ENCODE assay signal across 24 cellular contexts in the genomic region with DNA sequence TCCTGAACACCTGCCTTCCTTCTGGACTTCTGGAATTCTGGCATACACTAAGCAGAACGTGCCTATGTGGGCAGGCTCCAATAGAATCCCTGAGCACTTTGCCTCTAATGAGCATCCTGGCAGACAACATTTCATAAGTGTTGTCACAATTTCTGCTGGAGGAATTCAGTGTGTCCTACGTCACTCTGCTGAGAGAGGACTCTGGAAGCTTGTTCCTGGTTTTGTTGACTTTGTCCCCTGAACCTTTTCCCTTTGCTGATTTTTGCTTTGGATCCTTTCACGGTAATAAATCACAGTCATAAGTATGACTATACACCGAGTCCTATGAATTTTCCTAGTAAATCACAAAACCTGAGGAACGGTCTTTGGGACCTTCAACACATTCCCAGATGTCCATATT.
"Had no signal": no experiment of that assay in that cellular context is flagged by ENCODE, and none has a peak within 500 bp of the region (broad histone marks: within the 10 kb centered on the region; RNA-seq: fewer than 3 reads in every experiment).

No MANE protein-coding gene starts in this region.

- H3K27ac ChIP-seq: epithelial cell of prostate, esophagus squamous epithelium, gastroesophageal sphincter, heart left ventricle, hepatocyte, left lung, lower lobe of right lung had no signal

- H3K4me2 ChIP-seq: hepatocyte had no signal

- H3K36me3 ChIP-seq: heart left ventricle, left lung had no signal

- ATAC-seq: effector memory CD8-positive, alpha-beta T cell; esophagus mucosa; gastroesophageal sphincter; heart left ventricle; left lung; left ventricle myocardium superior; lower lobe of right lung; naive thymus-derived CD4-positive, alpha-beta T cell had no signal

- FAIRE-seq: endometrium, kidney had no signal

- H2AFZ ChIP-seq: hepatocyte had no signal

- H3K79me2 ChIP-seq: hepatocyte had no signal

- H3K9me3 ChIP-seq: esophagus squamous epithelium, gastroesophageal sphincter, heart left ventricle, left lung, lower lobe of right lung had no signal

- H3K4me1 ChIP-seq: esophagus squamous epithelium, gastroesophageal sphincter, heart left ventricle, left lung, lower lobe of right lung had no signal

- H3K4me3 ChIP-seq: esophagus squamous epithelium, gastroesophageal sphincter, heart left ventricle, hepatocyte, left lung, lower lobe of right lung had no signal

- H3K27me3 ChIP-seq: esophagus squamous epithelium, gastroesophageal sphincter, heart left ventricle, hepatocyte, left lung had no signal

- DNase-seq: cortex of kidney; effector CD8-positive, alpha-beta T cell; effector memory CD8-positive, alpha-beta T cell; endodermal cell; erythroblast; esophagus squamous epithelium; foreskin fibroblast; foreskin melanocyte; heart left ventricle; hypothalamus; immature natural killer cell; islet precursor cell; kidney; kidney glomerular epithelial cell; left lung; left ventricle myocardium superior; lower lobe of right lung; mesenchymal stem cell; naive thymus-derived CD4-positive, alpha-beta T cell had no signal
